12 cellular contexts compared by ENCODE assay signal in the genomic region with DNA sequence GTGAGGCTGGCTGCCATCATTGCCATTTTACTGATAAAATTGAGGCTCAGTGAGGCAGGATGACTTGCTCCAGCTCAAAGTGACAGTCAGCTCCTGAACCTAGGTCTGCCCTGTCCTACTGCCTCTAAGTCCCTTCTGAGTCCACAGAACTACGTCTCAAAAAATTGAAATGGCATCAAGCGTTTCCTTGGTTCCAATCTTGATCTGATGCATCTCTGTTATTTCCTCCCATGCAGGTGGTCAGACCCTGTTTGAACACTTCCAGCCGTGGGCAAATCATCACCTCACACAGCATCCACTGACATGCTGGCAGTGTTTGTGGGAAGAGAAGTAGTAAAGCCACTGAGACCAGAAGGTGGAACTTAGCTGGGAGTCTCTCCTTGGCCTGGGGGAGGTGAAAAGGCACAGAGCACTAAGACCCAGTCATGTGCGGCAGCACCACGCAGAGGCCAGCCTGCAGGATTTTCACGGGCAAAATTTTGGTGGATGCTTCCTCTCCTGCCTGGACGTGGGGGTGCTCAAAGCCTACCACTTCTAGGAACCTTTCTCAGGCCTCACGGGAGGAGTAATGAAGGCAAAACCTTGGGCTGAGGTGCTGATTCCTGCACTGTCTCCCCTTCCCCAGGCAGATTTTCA. TPM values are rescaled to one million over a fixed set of nuclear protein-coding genes. Genes with fewer than 3 reads are reported as not detected.
DNase-seq lines count a peak whose midpoint lies in the region; ATAC-seq and TF ChIP-seq lines count a peak whose summit lies in the region.
"Had no signal": no experiment of that assay in that cellular context is flagged by ENCODE, and none has a peak within 500 bp of the region (broad histone marks: within the 10 kb centered on the region; RNA-seq: fewer than 3 reads in every experiment).

No MANE protein-coding gene starts in this region.

- peak; percentile 49 for TF ChIP-seq CTCF in C4-2B (conservative IDR thresholded peaks at IDR 0.05)
- TF ChIP-seq CTCF in brain (conservative IDR thresholded peaks at IDR 0.05), result peak; percentile 2 to 9
- TF ChIP-seq CTCF in osteocyte (IDR thresholded peaks at IDR 0.05), result peak; percentile 2
- TF ChIP-seq CTCF in mesothelial cell of epicardium (IDR thresholded peaks at IDR 0.05; ENCODE audit: unreplicated experiment), result no peak

- H3K9me3 Mint-ChIP-seq in IgD-negative memory B cell (no peaks in the 10 kb centered on the region), brain (no peaks in the 10 kb centered on the region), osteocyte (ENCODE audit: unreplicated experiment) (no peaks in the 10 kb centered on the region), mesothelial cell of epicardium (no peaks in the 10 kb centered on the region)
- H3K9me3 Mint-ChIP-seq: effector memory CD8-positive, alpha-beta T cell had no signal

- no peak overlapping the region for H3K27ac ChIP-seq in C4-2B
- H3K27ac ChIP-seq: neutrophil, PC-9 had no signal

- H3K36me3 Mint-ChIP-seq in IgD-negative memory B cell, result no peaks in the 10 kb centered on the region
- H3K36me3 Mint-ChIP-seq in brain, result peaks cover 9% of the 10 kb centered on the region
- no peaks in the 10 kb centered on the region for H3K36me3 Mint-ChIP-seq in osteocyte (ENCODE audit: unreplicated experiment)
- peaks cover 8% of the 10 kb centered on the region for H3K36me3 Mint-ChIP-seq in mesothelial cell of epicardium

- H3K4me3 Mint-ChIP-seq in IgD-negative memory B cell (peak overlapping the region in 1 of 4 donors; percentile 32), brain (no peak overlapping the region), osteocyte (ENCODE audit: unreplicated experiment) (no peak overlapping the region), mesothelial cell of epicardium (no peak overlapping the region)
- H3K4me3 Mint-ChIP-seq: activated CD4-positive, alpha-beta T cell treated with anti-CD3 and anti-CD28 coated beads for 36 hours; effector memory CD8-positive, alpha-beta T cell had no signal

- H3K4me1 Mint-ChIP-seq in IgD-negative memory B cell, result peaks cover 13 to 18% (median 16%) of the 10 kb centered on the region in 3 donors
- peaks cover 60% of the 10 kb centered on the region for H3K4me1 Mint-ChIP-seq in brain
- peaks cover 27% of the 10 kb centered on the region for H3K4me1 Mint-ChIP-seq in osteocyte (ENCODE audit: unreplicated experiment)
- peaks cover 28% of the 10 kb centered on the region for H3K4me1 Mint-ChIP-seq in mesothelial cell of epicardium

- ATAC-seq in GM19455 (IDR thresholded peaks at IDR 0.05; ENCODE audit: unreplicated experiment), result no peak

- DNase-seq in osteocyte (ENCODE audit: extremely low spot score, unreplicated experiment) (no peak), mesothelial cell of epicardium (ENCODE audit: low spot score in 2 of 2, unreplicated experiment in 2 of 2) (no peak), NCI-H2227 (lab: John Stamatoyannopoulos, UW; ENCODE audit: unreplicated experiment) (no peak), NCI-H82 (lab: John Stamatoyannopoulos, UW) (no peak)

- no peaks in the 10 kb centered on the region for H3K27me3 Mint-ChIP-seq in IgD-negative memory B cell
- no peaks in the 10 kb centered on the region for H3K27me3 Mint-ChIP-seq in brain
- no peaks in the 10 kb centered on the region for H3K27me3 Mint-ChIP-seq in osteocyte (ENCODE audit: unreplicated experiment)
- H3K27me3 Mint-ChIP-seq in mesothelial cell of epicardium (ENCODE audit: low read depth), result no peaks in the 10 kb centered on the region
- H3K27me3 Mint-ChIP-seq: activated CD4-positive, alpha-beta T cell treated with anti-CD3 and anti-CD28 coated beads for 36 hours; effector memory CD8-positive, alpha-beta T cell had no signal

- H3K27ac Mint-ChIP-seq in IgD-negative memory B cell (peak overlapping the region in 2 of 3 donors; percentile 82 to 94), brain (peak overlapping the region in 4 of 5 experiments; percentile 50 to 93 (median 77)), osteocyte (ENCODE audit: unreplicated experiment) (no peak overlapping the region), mesothelial cell of epicardium (no peak overlapping the region)
- H3K27ac Mint-ChIP-seq: activated CD4-positive, alpha-beta T cell treated with anti-CD3 and anti-CD28 coated beads for 36 hours had no signal

RNA-seq across cellular contexts. Expression of gene CPLANE2, which starts 7.8 kb away (rescaled TPM):
- polyA plus RNA-seq in IgD-negative memory B cell (2.2 TPM), brain (ENCODE audit: insufficient read depth, low read depth, low replicate concordance) (17.4 TPM)
- total RNA-seq in osteocyte (10.3 and 11.8 TPM in 2 replicates), mesothelial cell of epicardium (7.7 to 10.7 TPM (median 9.1 TPM) in 3 replicates)

RNA-seq across cellular contexts. Expression of gene ARHGEF19, which starts 32.3 kb away (rescaled TPM):
- 10.5 TPM for polyA plus RNA-seq in IgD-negative memory B cell
- 33.6 TPM for polyA plus RNA-seq in brain (ENCODE audit: insufficient read depth, low read depth, low replicate concordance)
- total RNA-seq in osteocyte, result 8.5 and 9.5 TPM in 2 replicates
- 85.3 to 88.3 TPM (median 86.6 TPM) in 3 replicates for total RNA-seq in mesothelial cell of epicardium

Comparison
In these comparisons a context has a peak if more than half of its experiments do, and no peak if none do; other contexts are left out.
1. H3K27ac Mint-ChIP-seq: peak in IgD-negative memory B cell (2 of 3) and brain (4 of 5); none in osteocyte (single experiment) and mesothelial cell of epicardium (single experiment).